ENCODE assay signal across 1 cellular context in genomic region chr16:54430491-54431030, GRCh38.
TF ChIP-seq lines count a peak whose summit lies in the region.

No MANE protein-coding gene starts in this region.

TF ChIP-seq in HepG2, 621 proteins besides CTCF, POLR2A, EP300 and RAD21 (continued from another document and continues in another):
- TF ChIP-seq HIC2 (CRISPR knock-in tag; IDR thresholded peaks at IDR 0.05; ENCODE audit: low read depth): no peak
- TF ChIP-seq ZNF496 (CRISPR knock-in tag; IDR thresholded peaks at IDR 0.05; ENCODE audit: insufficient replicate concordance): no peak
- no peak for TF ChIP-seq CAMTA2 (CRISPR knock-in tag; IDR thresholded peaks at IDR 0.05; ENCODE audit: borderline replicate concordance)
- no peak for TF ChIP-seq E2F2 (CRISPR knock-in tag; IDR thresholded peaks at IDR 0.05; ENCODE audit: borderline replicate concordance)
- peak; percentile 85 for TF ChIP-seq ISL2 (CRISPR knock-in tag; IDR thresholded peaks at IDR 0.05)
- TF ChIP-seq ZNF678 (CRISPR knock-in tag; IDR thresholded peaks at IDR 0.05): no peak
- 0 out of 2 replicates have a peak, but pooled peaks have one; percentile 38 for TF ChIP-seq HNF1B (CRISPR knock-in tag; IDR thresholded peaks at IDR 0.05)
- 0 out of 2 replicates have a peak, but pooled peaks have one; percentile 56 for TF ChIP-seq NFKBIZ (CRISPR knock-in tag; IDR thresholded peaks at IDR 0.05)
- TF ChIP-seq, protein P1, sequence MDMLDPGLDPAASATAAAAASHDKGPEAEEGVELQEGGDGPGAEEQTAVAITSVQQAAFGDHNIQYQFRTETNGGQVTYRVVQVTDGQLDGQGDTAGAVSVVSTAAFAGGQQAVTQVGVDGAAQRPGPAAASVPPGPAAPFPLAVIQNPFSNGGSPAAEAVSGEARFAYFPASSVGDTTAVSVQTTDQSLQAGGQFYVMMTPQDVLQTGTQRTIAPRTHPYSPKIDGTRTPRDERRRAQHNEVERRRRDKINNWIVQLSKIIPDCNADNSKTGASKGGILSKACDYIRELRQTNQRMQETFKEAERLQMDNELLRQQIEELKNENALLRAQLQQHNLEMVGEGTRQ (IDR thresholded peaks at IDR 0.05; ENCODE audit: low read depth, low read length): no peak
- TF ChIP-seq, protein P1 (CRISPR knock-in tag; IDR thresholded peaks at IDR 0.05; ENCODE audit: borderline replicate concordance): no peak
- no peak for TF ChIP-seq GRHL1 (CRISPR knock-in tag; conservative IDR thresholded peaks at IDR 0.05)
- TF ChIP-seq ZNF235 (CRISPR knock-in tag; IDR thresholded peaks at IDR 0.05; ENCODE audit: borderline replicate concordance): no peak
- TF ChIP-seq SAP130 (CRISPR knock-in tag; IDR thresholded peaks at IDR 0.05; ENCODE audit: low read depth): peak; percentile 55; the same call in 1 of the 2 replicates
- TF ChIP-seq ZSCAN30 (CRISPR knock-in tag; IDR thresholded peaks at IDR 0.05): no peak
- no peak for TF ChIP-seq U2AF1 (optimal IDR thresholded peaks at IDR 0.05; ENCODE audit: low read depth, low read length)
- TF ChIP-seq, protein P2, sequence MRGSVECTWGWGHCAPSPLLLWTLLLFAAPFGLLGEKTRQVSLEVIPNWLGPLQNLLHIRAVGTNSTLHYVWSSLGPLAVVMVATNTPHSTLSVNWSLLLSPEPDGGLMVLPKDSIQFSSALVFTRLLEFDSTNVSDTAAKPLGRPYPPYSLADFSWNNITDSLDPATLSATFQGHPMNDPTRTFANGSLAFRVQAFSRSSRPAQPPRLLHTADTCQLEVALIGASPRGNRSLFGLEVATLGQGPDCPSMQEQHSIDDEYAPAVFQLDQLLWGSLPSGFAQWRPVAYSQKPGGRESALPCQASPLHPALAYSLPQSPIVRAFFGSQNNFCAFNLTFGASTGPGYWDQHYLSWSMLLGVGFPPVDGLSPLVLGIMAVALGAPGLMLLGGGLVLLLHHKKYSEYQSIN (CRISPR knock-in tag; IDR thresholded peaks at IDR 0.05; ENCODE audit: borderline replicate concordance): no peak
- TF ChIP-seq HHEX (CRISPR knock-in tag; IDR thresholded peaks at IDR 0.05): peak; percentile 76; the same call in 1 of the 2 replicates
- no peak for TF ChIP-seq DNMT3B (CRISPR knock-in tag; conservative IDR thresholded peaks at IDR 0.05)
- TF ChIP-seq ZNF292 (CRISPR knock-in tag; IDR thresholded peaks at IDR 0.05; ENCODE audit: borderline replicate concordance, low read depth): no peak
- TF ChIP-seq CHCHD3 (CRISPR knock-in tag; IDR thresholded peaks at IDR 0.05): no peak
- peak; percentile 99 for TF ChIP-seq TBX2 (CRISPR knock-in tag; IDR thresholded peaks at IDR 0.05; ENCODE audit: borderline replicate concordance)
- peak; percentile 42; the same call in 1 of the 2 replicates for TF ChIP-seq ZNF331 (CRISPR knock-in tag; IDR thresholded peaks at IDR 0.05)
- TF ChIP-seq ARNT2 (CRISPR knock-in tag; IDR thresholded peaks at IDR 0.05; ENCODE audit: low read depth): no peak
- TF ChIP-seq MEIS1 (CRISPR knock-in tag; IDR thresholded peaks at IDR 0.05; ENCODE audit: borderline replicate concordance): peak; percentile 79; the same call in 1 of the 2 replicates
- no peak for TF ChIP-seq SP1 (IDR thresholded peaks at IDR 0.05)
- TF ChIP-seq SP1 (CRISPR knock-in tag; IDR thresholded peaks at IDR 0.05): no peak
- TF ChIP-seq ZNF770 (CRISPR knock-in tag; IDR thresholded peaks at IDR 0.05): no peak
- TF ChIP-seq ZNF687 (CRISPR knock-in tag; IDR thresholded peaks at IDR 0.05): peak; percentile 31; the same call in 1 of the 2 replicates
- TF ChIP-seq HDAC2 (CRISPR knock-in tag; IDR thresholded peaks at IDR 0.05): peak; percentile 69; the same call in 1 of the 2 replicates
- TF ChIP-seq TEAD3 (CRISPR knock-in tag; optimal IDR thresholded peaks at IDR 0.05; ENCODE audit: borderline replicate concordance): no peak
- TF ChIP-seq ZNF232 (CRISPR knock-in tag; IDR thresholded peaks at IDR 0.05; ENCODE audit: borderline replicate concordance): peak; percentile 47; the same call in 1 of the 2 replicates
- peak; percentile 41 for TF ChIP-seq RXRB (CRISPR knock-in tag; IDR thresholded peaks at IDR 0.05; ENCODE audit: borderline replicate concordance)
- TF ChIP-seq PPARG (CRISPR knock-in tag; conservative IDR thresholded peaks at IDR 0.05): no peak
- TF ChIP-seq, protein P3, sequence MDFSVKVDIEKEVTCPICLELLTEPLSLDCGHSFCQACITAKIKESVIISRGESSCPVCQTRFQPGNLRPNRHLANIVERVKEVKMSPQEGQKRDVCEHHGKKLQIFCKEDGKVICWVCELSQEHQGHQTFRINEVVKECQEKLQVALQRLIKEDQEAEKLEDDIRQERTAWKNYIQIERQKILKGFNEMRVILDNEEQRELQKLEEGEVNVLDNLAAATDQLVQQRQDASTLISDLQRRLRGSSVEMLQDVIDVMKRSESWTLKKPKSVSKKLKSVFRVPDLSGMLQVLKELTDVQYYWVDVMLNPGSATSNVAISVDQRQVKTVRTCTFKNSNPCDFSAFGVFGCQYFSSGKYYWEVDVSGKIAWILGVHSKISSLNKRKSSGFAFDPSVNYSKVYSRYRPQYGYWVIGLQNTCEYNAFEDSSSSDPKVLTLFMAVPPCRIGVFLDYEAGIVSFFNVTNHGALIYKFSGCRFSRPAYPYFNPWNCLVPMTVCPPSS (IDR thresholded peaks at IDR 0.05): no peak
- TF ChIP-seq ZBTB34 (CRISPR knock-in tag; IDR thresholded peaks at IDR 0.05): no peak
- no peak for TF ChIP-seq NFE2L1 (CRISPR knock-in tag; IDR thresholded peaks at IDR 0.05; ENCODE audit: borderline replicate concordance)
- TF ChIP-seq TOPORS (CRISPR knock-in tag; IDR thresholded peaks at IDR 0.05): no peak
- TF ChIP-seq STAG1 (CRISPR knock-in tag; IDR thresholded peaks at IDR 0.05): no peak
- TF ChIP-seq, protein P4, sequence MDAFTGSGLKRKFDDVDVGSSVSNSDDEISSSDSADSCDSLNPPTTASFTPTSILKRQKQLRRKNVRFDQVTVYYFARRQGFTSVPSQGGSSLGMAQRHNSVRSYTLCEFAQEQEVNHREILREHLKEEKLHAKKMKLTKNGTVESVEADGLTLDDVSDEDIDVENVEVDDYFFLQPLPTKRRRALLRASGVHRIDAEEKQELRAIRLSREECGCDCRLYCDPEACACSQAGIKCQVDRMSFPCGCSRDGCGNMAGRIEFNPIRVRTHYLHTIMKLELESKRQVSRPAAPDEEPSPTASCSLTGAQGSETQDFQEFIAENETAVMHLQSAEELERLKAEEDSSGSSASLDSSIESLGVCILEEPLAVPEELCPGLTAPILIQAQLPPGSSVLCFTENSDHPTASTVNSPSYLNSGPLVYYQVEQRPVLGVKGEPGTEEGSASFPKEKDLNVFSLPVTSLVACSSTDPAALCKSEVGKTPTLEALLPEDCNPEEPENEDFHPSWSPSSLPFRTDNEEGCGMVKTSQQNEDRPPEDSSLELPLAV (CRISPR knock-in tag; conservative IDR thresholded peaks at IDR 0.05; ENCODE audit: low read depth): no peak
- peak; percentile 83; the same call in 1 of the 2 replicates for TF ChIP-seq ZSCAN29 (CRISPR knock-in tag; conservative IDR thresholded peaks at IDR 0.05)
- no peak for TF ChIP-seq ZNF564 (CRISPR knock-in tag; IDR thresholded peaks at IDR 0.05)
